ENCODE assay signal across 19 cellular contexts in the genomic region with DNA sequence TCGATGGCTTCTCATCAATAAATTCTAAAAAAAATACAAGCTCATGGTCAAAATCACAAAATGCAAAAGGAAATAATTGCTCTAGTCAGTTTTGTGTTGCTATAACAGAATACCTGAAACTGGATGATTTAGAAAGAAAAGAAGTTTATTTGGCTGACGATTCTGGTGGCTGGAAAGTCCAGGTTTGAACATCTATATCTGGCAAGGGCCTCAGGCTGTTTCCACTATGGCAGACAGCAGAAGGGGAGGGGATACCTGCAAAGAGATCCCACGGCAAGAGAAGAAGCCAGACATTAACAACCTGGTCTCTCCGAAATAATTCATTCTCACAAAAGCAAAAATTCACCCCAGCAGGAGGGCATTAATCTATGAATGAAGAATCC. TPM values are rescaled to one million over a fixed set of nuclear protein-coding genes. Genes with fewer than 3 reads are reported as not detected.
DNase-seq lines count a peak whose midpoint lies in the region; ATAC-seq, FAIRE-seq and TF ChIP-seq lines count a peak whose summit lies in the region.
"Had no signal": no experiment of that assay in that cellular context is flagged by ENCODE, and none has a peak within 500 bp of the region (broad histone marks: within the 10 kb centered on the region; RNA-seq: fewer than 3 reads in every experiment).

No MANE protein-coding gene starts in this region.

- no peak for TF ChIP-seq POLR2A in body of pancreas (IDR thresholded peaks at IDR 0.05)
- no peak for TF ChIP-seq POLR2A in HepG2 (IDR thresholded peaks at IDR 0.05; ENCODE audit: insufficient read depth in 1 of 2, low read depth in 2 of 2, low read length in 2 of 2)

- peak overlapping the region; percentile 61 for H3K9ac ChIP-seq in HepG2 (ENCODE audit: insufficient read depth, low read depth, low read length)

- FAIRE-seq in HepG2 (lab: Jason Lieb, UNC) (peak; percentile 15), pancreas (lab: Jason Lieb, UNC) (no peak), HTR-8/SVneo (lab: Jason Lieb, UNC) (no peak)
- FAIRE-seq: H54 had no signal

- H3K27me3 ChIP-seq in Caco-2 (replicated peaks; ENCODE audit: control insufficient read depth, insufficient read depth, low read length) (no peaks in the 10 kb centered on the region), body of pancreas (no peaks in the 10 kb centered on the region), HepG2 (ENCODE audit: control insufficient read depth in 1 of 2, insufficient read depth in 2 of 2, low read length in 2 of 2) (no peaks in the 10 kb centered on the region), pancreas (no peaks in the 10 kb centered on the region)

- H3K36me3 ChIP-seq in Caco-2 (ENCODE audit: control insufficient read depth, insufficient read depth, low read length) (no peaks in the 10 kb centered on the region), body of pancreas (replicated peaks in 1 of 2; ENCODE audit: insufficient read depth in 1 of 2, low read depth in 2 of 2) (no peaks in the 10 kb centered on the region), HepG2 (replicated peaks in 1 of 2; ENCODE audit: control insufficient read depth in 1 of 2, insufficient read depth in 2 of 2, low read length in 2 of 2) (no peaks in the 10 kb centered on the region), pancreas (no peaks in the 10 kb centered on the region)

- TF ChIP-seq EP300 in HepG2 (IDR thresholded peaks at IDR 0.05; ENCODE audit: low read depth in 2 of 2, low read length in 2 of 2) (no peak), HepG2 (CRISPR knock-in tag; IDR thresholded peaks at IDR 0.05; ENCODE audit: borderline replicate concordance) (no peak)

- WGBS in body of pancreas, 2 donors: 60 to 70% methylated on average over 4 of the region's 4 CpGs
- 69% methylated on average over 4 of the region's 4 CpGs for WGBS in HepG2 (ENCODE audit: low lambda C conversion rate)
- WGBS in pancreas, 2 donors: 59 to 63% methylated on average over 4 of the region's 4 CpGs

- TF ChIP-seq CTCF in Caco-2 (IDR thresholded peaks at IDR 0.05; ENCODE audit: insufficient read depth in 1 of 2, low read depth in 1 of 2, low read length in 1 of 2, severe bottlenecking in 1 of 2, unreplicated experiment in 1 of 2): no peak
- TF ChIP-seq CTCF in body of pancreas (IDR thresholded peaks at IDR 0.05): no peak
- TF ChIP-seq CTCF in HepG2 (CRISPR knock-in tag; IDR thresholded peaks at IDR 0.05): no peak
- TF ChIP-seq CTCF in pancreas (IDR thresholded peaks at IDR 0.05): no peak

- ATAC-seq in body of pancreas (no peak), HepG2 (no peak; the same call in 2 of the 3 replicates), pancreas (no peak), GM21390 (IDR thresholded peaks at IDR 0.05; ENCODE audit: unreplicated experiment) (no peak)
- ATAC-seq: GM23338 had no signal

- peak overlapping the region; percentile 61 for H3K4me2 ChIP-seq in HepG2 (ENCODE audit: low read depth, low read length)
- H3K4me2 ChIP-seq: GM23338 had no signal

- H3K79me2 ChIP-seq in HepG2 (ENCODE audit: insufficient read depth, low read length): no peaks in the 10 kb centered on the region

- BruUV-seq in Caco-2 (replicated peaks; lab: Mats Ljungman, UMichigan) (no TSS peak), HepG2 (replicated peaks; lab: Mats Ljungman, UMichigan) (no TSS peak)

- no peak for DNase-seq in Caco-2
- DNase-seq in body of pancreas: no peak
- no peak for DNase-seq in HepG2 (ENCODE audit: low spot score)
- no peak for DNase-seq in pancreas
- no peak for DNase-seq in HTR-8/SVneo (ENCODE audit: insufficient read length, low spot score)
- no peak for DNase-seq in substantia nigra (lab: John Stamatoyannopoulos, UW)
- DNase-seq: ACHN; AML-193; CD4-positive, alpha-beta T cell; DMS79 treated with DMSO at 0.1 percent for 48 hours; GF-D8; HCEC 1CT; KBM-7 had no signal

- no peak for TF ChIP-seq RAD21 in HepG2 (CRISPR knock-in tag; IDR thresholded peaks at IDR 0.05)

- H3K27ac Mint-ChIP-seq in Caco-2 (ENCODE audit: unreplicated experiment): peak overlapping the region; percentile 78
- H3K27ac Mint-ChIP-seq: CD4-positive, alpha-beta T cell; GM23338; IgD-negative memory B cell had no signal

- H3K4me1 Mint-ChIP-seq in Caco-2 (ENCODE audit: low read depth, unreplicated experiment): peaks cover 61% of the 10 kb centered on the region

- in situ Hi-C loops in HepG2 (cut with HindIII; ENCODE audit: extremely low pct_ligation_motif_present, low pct_unique_long_range_greater_than_20kb): no loop called here

- H3K9me3 Mint-ChIP-seq in Caco-2 (ENCODE audit: unreplicated experiment): peaks cover 21% of the 10 kb centered on the region
- H3K9me3 Mint-ChIP-seq: CD4-positive, alpha-beta T cell had no signal

- H3K4me3 ChIP-seq in Caco-2 (ENCODE audit: low read depth, low read length) (no peak overlapping the region), body of pancreas (no peak overlapping the region), HepG2 (replicated peaks in 1 of 3; ENCODE audit: insufficient read depth in 1 of 3, low read depth in 2 of 3, low read length in 3 of 3) (no peak overlapping the region; a peak in 1 of 6 replicates), pancreas (no peak overlapping the region)
- H3K4me3 ChIP-seq: GM23338 had no signal

- H3K4me1 ChIP-seq in Caco-2 (peaks cover 60% of the 10 kb centered on the region), body of pancreas (peaks cover 36% of the 10 kb centered on the region), HepG2 (ENCODE audit: insufficient read depth, low read length) (peaks cover 69% of the 10 kb centered on the region), pancreas (peaks cover 29 to 33% (median 29%) of the 10 kb centered on the region in 3 donors)

- intact Hi-C loops in Caco-2 (cut with micrococcal nuclease; ENCODE audit: unreplicated experiment) (loop anchor here (1.0 kb wide), 2 partner anchors 30 to 165 kb away; partner anchors contain the start of gene EHBP1), body of pancreas (cut with DNase I) (no loop called here), HepG2 (cut with micrococcal nuclease; ENCODE audit: unreplicated experiment) (loop anchor here (2.0 kb wide), 2 partner anchors 14 to 28 kb away; no protein-coding TSS in a partner anchor), pancreas (cut with DNase I) (no loop called here)

- peak overlapping the region; percentile 9 for H3K4me3 Mint-ChIP-seq in Caco-2 (ENCODE audit: unreplicated experiment)
- H3K4me3 Mint-ChIP-seq: CD4-positive, alpha-beta T cell; GM23338; IgD-negative memory B cell had no signal

- H3K27ac ChIP-seq in body of pancreas (peak overlapping the region in 3 of 4 donors; percentile 19 to 63 (median 57)), HepG2 (ENCODE audit: extremely low read length, insufficient read depth, low read length) (peak overlapping the region; percentile 84), pancreas (peak overlapping the region in 3 of 4 donors; percentile 0 to 71 (median 62)), substantia nigra (ENCODE audit: low read depth, low read length, poor library complexity, severe bottlenecking) (no peak overlapping the region)
- H3K27ac ChIP-seq: C4-2B, HL-60 had no signal

- H4K20me1 ChIP-seq in HepG2 (ENCODE audit: insufficient read depth, low read length): no peaks in the 10 kb centered on the region

- H3K9me3 ChIP-seq in Caco-2 (no peaks in the 10 kb centered on the region), body of pancreas (no peaks in the 10 kb centered on the region), HepG2 (ENCODE audit: low read length) (no peaks in the 10 kb centered on the region), pancreas (no peaks in the 10 kb centered on the region)

- POLR2A ChIA-PET in Caco-2 (lab: Charles Lee) (interaction anchor here (1.6 to 1.8 kb wide), 2 partner anchors 29 to 35 kb away, joined by 9 read pairs; partner anchors contain the start of gene TMEM17), HepG2 (lab: Yijun Ruan, JAX) (interaction anchor here (0.6 to 7.2 kb wide), 20 partner anchors 9 to 164 kb away, joined by 3 to 193 read pairs (median 6); partner anchors contain the start of gene EHBP1)

- CTCF ChIA-PET in Caco-2 (lab: Charles Lee): no interaction called here
- CTCF ChIA-PET in HepG2 (lab: Yijun Ruan, JAX; ENCODE audit: low intra/inter-chr PET ratio, low total read pairs): no interaction called here

- no peaks in the 10 kb centered on the region for H3K27me3 Mint-ChIP-seq in Caco-2 (ENCODE audit: insufficient read depth, unreplicated experiment)

- H3K36me3 Mint-ChIP-seq in Caco-2 (ENCODE audit: insufficient read depth, unreplicated experiment): no peaks in the 10 kb centered on the region

- no peak overlapping the region for H2AFZ ChIP-seq in HepG2 (ENCODE audit: low read length)
- H2AFZ ChIP-seq: GM23338 had no signal

TF ChIP-seq in HepG2, 621 proteins besides CTCF, POLR2A, EP300 and RAD21 (continues in another document):
- TF ChIP-seq NFRKB (IDR thresholded peaks at IDR 0.05) (no peak), ISX (CRISPR knock-in tag; conservative IDR thresholded peaks at IDR 0.05) (no peak)

RNA-seq across cellular contexts. Expression of gene TMEM17, which starts 34.8 kb away (rescaled TPM):
- 2.6 and 3.3 TPM in 2 replicates for total RNA-seq in Caco-2 (2022)
- 1 to 10 TPM; 2.3 to 3.3 TPM for total RNA-seq in body of pancreas
- total RNA-seq in HepG2 (2016; rRNA removed; fragmentation: Illumina TruSeq; extraction: Trizol): 0.22 and 0.28 TPM in 2 replicates
- 0.18 TPM in 1 of 2 replicates, not detected in the other for total RNA-seq in HepG2 (2016; cell fraction: cytosol; rRNA removed; fragmentation: Illumina TruSeq; extraction: Trizol; ENCODE audit: low read depth)
- 0.07 and 0.30 TPM in 2 replicates for total RNA-seq in HepG2 (2016; cell fraction: insoluble cytoplasmic fraction; rRNA removed; fragmentation: Illumina TruSeq; extraction: Trizol)
- 0.24 and 0.25 TPM in 2 replicates for total RNA-seq in HepG2 (2016; cell fraction: membrane; rRNA removed; fragmentation: Illumina TruSeq; extraction: Trizol)
- 0.40 TPM in 1 of 2 replicates, not detected in the other for total RNA-seq in HepG2 (2016; cell fraction: nucleus; rRNA removed; fragmentation: Illumina TruSeq; extraction: Trizol)
- 0.30 and 0.50 TPM in 2 replicates for polyA plus RNA-seq in HepG2 (2011; rRNA removed)
- polyA plus RNA-seq in HepG2 (2011; cell fraction: cytosol; rRNA removed): 0.20 and 0.33 TPM in 2 replicates
- 0.11 and 0.16 TPM in 2 replicates for polyA plus RNA-seq in HepG2 (2011; cell fraction: nucleus; rRNA removed)
- polyA plus RNA-seq in HepG2 (2012): 0.16 and 0.24 TPM in 2 replicates
- 0.19 and 0.25 TPM in 2 replicates for polyA plus RNA-seq in HepG2 (2016; cell fraction: cytosol; fragmentation: Illumina TruSeq; extraction: Trizol; ENCODE audit: low read depth)
- 0.12 and 0.22 TPM in 2 replicates for polyA plus RNA-seq in HepG2 (2016; cell fraction: insoluble cytoplasmic fraction; fragmentation: Illumina TruSeq; extraction: Trizol; ENCODE audit: low read depth)
- 0.35 and 0.46 TPM in 2 replicates for polyA plus RNA-seq in HepG2 (2016; cell fraction: membrane; fragmentation: Illumina TruSeq; extraction: Trizol; ENCODE audit: low read depth)
- polyA plus RNA-seq in HepG2 (2016; cell fraction: nucleus; fragmentation: Illumina TruSeq; extraction: Trizol; ENCODE audit: insufficient read depth, low read depth): 0.25 and 0.76 TPM in 2 replicates
- polyA minus RNA-seq in HepG2 (2011; rRNA and poly(A)+ RNA removed; ENCODE audit: low replicate concordance): 0.21 and 0.32 TPM in 2 replicates
- 0.35 TPM in 1 of 2 replicates, not detected in the other for polyA minus RNA-seq in HepG2 (2011; cell fraction: cytosol; rRNA and poly(A)+ RNA removed)
- 0.25 and 0.52 TPM in 2 replicates for polyA minus RNA-seq in HepG2 (2011; cell fraction: nucleus; rRNA and poly(A)+ RNA removed)
- 1 to 10 TPM; 1.3 to 3.2 (median 2.4) TPM for total RNA-seq in pancreas
- polyA plus RNA-seq in pancreas: 1 to 10 TPM; 1.3 to 5.8 TPM
- total RNA-seq: CD4-positive, alpha-beta T cell had no signal
- polyA plus RNA-seq: IgD-negative memory B cell had no signal

Comparison
In these comparisons a context has a peak if more than half of its experiments do, and no peak if none do; other contexts are left out.
1. intact Hi-C loops: an anchor here in Caco-2 (1.0 kb wide) and HepG2 (2.0 kb wide); none called in body of pancreas and pancreas.